Comparison of ENCODE assay signal across 25 cellular contexts in the genomic region with DNA sequence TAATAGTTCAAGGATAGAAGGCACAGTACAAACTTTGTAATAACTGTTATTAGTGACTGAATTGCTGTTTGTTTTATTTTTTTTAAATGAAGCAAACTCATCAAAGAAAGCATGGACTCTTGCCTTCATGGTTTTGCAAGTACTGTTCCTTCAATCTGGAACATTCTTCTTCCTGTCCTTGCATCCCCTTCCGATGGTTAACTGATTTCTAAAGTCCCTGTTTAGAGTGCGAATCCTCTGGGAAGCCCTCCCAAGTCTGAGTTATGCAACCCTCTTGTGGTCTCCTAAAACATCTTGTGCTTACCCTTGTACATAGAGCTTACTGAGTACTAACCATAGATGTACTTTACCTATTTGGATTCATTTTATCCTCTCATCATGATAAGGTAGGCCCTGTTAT.
"Had no signal": no experiment of that assay in that cellular context is flagged by ENCODE, and none has a peak within 500 bp of the region (broad histone marks: within the 10 kb centered on the region; RNA-seq: fewer than 3 reads in every experiment).

No MANE protein-coding gene starts in this region.

- DNase-seq: activated CD4-positive, alpha-beta T cell treated with anti-CD3 and anti-CD28 coated beads, Interleukin-2, amount 50 U/mL, for 4 hours; activated CD8-positive, alpha-beta memory T cell treated with anti-CD3 and anti-CD28 coated beads, Interleukin-2, amount 50 U/mL, for 48 hours; activated naive CD4-positive, alpha-beta T cell; activated T-cell treated with anti-CD3 and anti-CD28 coated beads, Interleukin-2, amount 50 U/mL, for 4 hours; adrenal gland; heart right ventricle; small intestine; stimulated activated CD4-positive, alpha-beta T cell treated with anti-CD3 and anti-CD28 coated beads, Interleukin-15, amount 100 ng/mL, for 24 hours; stomach; T-helper 2 cell had no signal

- H3K36me3 Mint-ChIP-seq: stimulated activated memory B cell treated with anti-CD40 and anti-IgM and Interleukin-4, amounts not matched to agents 10 μg/mL and 1 μg/mL and 100 μg/mL, for 72 hours had no signal

- FAIRE-seq: small intestine, urothelium cell line had no signal

- ATAC-seq: activated T-cell treated with anti-CD3 and anti-CD28 coated beads, Interleukin-2, amount 50 U/mL, for 4 hours; heart right ventricle; left lobe of liver; sciatic nerve; stimulated activated memory B cell treated with anti-CD40 and anti-IgM and Interleukin-4, amounts not matched to agents 10 μg/mL and 1 μg/mL and 100 μg/mL, for 72 hours had no signal

- H3K4me1 Mint-ChIP-seq: central memory CD8-positive, alpha-beta T cell; nephron; stimulated activated memory B cell treated with anti-CD40 and anti-IgM and Interleukin-4, amounts not matched to agents 10 μg/mL and 1 μg/mL and 100 μg/mL, for 72 hours had no signal

- H3K9me3 ChIP-seq: colonic mucosa, neutrophil had no signal

- H3K4me3 Mint-ChIP-seq: activated naive CD8-positive, alpha-beta T cell; activated T-cell treated with anti-CD3 and anti-CD28 coated beads, Interleukin-2, amount 50 U/mL, for 4 hours; central memory CD8-positive, alpha-beta T cell; nephron; stimulated activated memory B cell treated with anti-CD40 and anti-IgM and Interleukin-4, amounts not matched to agents 10 μg/mL and 1 μg/mL and 100 μg/mL, for 72 hours had no signal

- H3K4me3 ChIP-seq: adrenal gland, ascending aorta, colonic mucosa, heart right ventricle, lung, stomach, suprapubic skin, tibial nerve had no signal

- H3K27ac ChIP-seq: adrenal gland, ascending aorta, colonic mucosa, heart right ventricle, neutrophil, parathyroid adenoma, stomach, suprapubic skin, tibial nerve had no signal

- H3K27ac Mint-ChIP-seq: activated naive CD8-positive, alpha-beta T cell; activated T-helper 2 cell treated with anti-CD3 and anti-CD28 coated beads, Interferon-gamma antibody, Interleukin-2, Interleukin-4, amounts not matched to agents 10 μg/mL and 5 μg/mL and 100 μg/mL, durations not matched to agents 14 hours and 24 hours and 36 hours; stimulated activated memory B cell treated with anti-CD40 and anti-IgM and Interleukin-4, amounts not matched to agents 10 μg/mL and 1 μg/mL and 100 μg/mL, for 72 hours had no signal

- H3K9ac ChIP-seq: parathyroid adenoma had no signal

- H3K36me3 ChIP-seq: adrenal gland, ascending aorta, colonic mucosa, heart right ventricle, neutrophil, stomach, suprapubic skin, tibial nerve had no signal

- H3K4me1 ChIP-seq: ascending aorta, colonic mucosa, heart right ventricle, parathyroid adenoma, stomach, tibial nerve had no signal

- H3K79me2 ChIP-seq: parathyroid adenoma had no signal

- H3K27me3 ChIP-seq: adrenal gland, ascending aorta, colonic mucosa, heart right ventricle, neutrophil, stomach, suprapubic skin, tibial nerve had no signal
